Comparison of ENCODE assay signal across 8 cellular contexts in the genomic region with DNA sequence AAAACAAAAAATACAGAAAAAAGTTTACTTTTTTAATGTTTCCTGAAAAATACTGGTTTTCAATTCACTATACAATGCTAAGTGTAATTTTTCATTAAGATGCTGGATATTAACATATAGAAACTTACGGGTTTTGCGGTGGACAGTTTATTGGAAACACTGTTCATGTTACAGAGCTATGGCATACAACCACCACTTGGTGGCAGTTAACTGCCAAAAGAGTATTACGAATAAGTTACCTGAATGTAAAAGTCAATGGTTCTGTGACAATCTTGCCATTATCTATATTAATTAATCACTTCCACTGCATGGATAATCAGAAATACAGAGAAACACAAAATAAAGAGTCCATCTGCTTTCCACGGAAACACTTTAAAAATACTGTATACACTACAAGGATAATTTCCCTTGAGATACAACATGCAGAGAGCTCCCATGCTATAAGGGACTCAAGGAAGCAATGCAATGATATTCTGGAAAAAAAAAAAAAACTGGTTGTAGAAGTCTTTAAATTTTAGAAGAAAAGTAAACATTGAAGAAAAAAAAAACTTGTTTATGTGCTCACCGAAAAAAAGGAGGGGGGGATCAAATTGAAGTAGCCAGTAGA.
DNase-seq lines count a peak whose midpoint lies in the region; ATAC-seq, FAIRE-seq and TF ChIP-seq lines count a peak whose summit lies in the region.

No MANE protein-coding gene starts in this region.

- H3K4me3 Mint-ChIP-seq in activated naive CD4-positive, alpha-beta T cell treated with anti-CD3 and anti-CD28 coated beads, Interleukin-2, amount 10 ng/mL, durations not matched to agents 7 days and 5 days, result no peak overlapping the region

- H3K9me3 ChIP-seq in tibial nerve, result no peaks in the 10 kb centered on the region

- DNase-seq in GM12891 (ENCODE audit: insufficient read length, low spot score) (no peak), MV-4-11 (lab: John Stamatoyannopoulos, UW) (peak; percentile 33), iPS-NIHi7 (ENCODE audit: extremely low spot score) (peak; percentile 11), tibial nerve (ENCODE audit: low spot score in 2 of 2) (peak in 1 of 2 donors; percentile 15), lower leg skin (ENCODE audit: low spot score in 2 of 2) (no peak)
- peak; percentile 30 for DNase-seq in activated naive CD4-positive, alpha-beta T cell treated with anti-CD3 and anti-CD28 coated beads, Interleukin-2, amount 10 ng/mL, durations not matched to agents 7 days and 5 days

- no peak overlapping the region for H3K27ac Mint-ChIP-seq in activated naive CD4-positive, alpha-beta T cell treated with anti-CD3 and anti-CD28 coated beads, Interleukin-2, amount 10 ng/mL, durations not matched to agents 7 days and 5 days

- no peak for TF ChIP-seq POLR2A in GM12891 (IDR thresholded peaks at IDR 0.05; ENCODE audit: low read depth, low read length)
- TF ChIP-seq POLR2A in tibial nerve (IDR thresholded peaks at IDR 0.05), result no peak
- no peak for TF ChIP-seq POLR2A in lower leg skin (IDR thresholded peaks at IDR 0.05)

- WGBS in tibial nerve, 2 donors, result 41 to 44% methylated on average over 5 of the region's 5 CpGs
- WGBS in lower leg skin, 2 donors, result 39 to 44% methylated on average over 5 of the region's 5 CpGs

- H3K36me3 ChIP-seq in tibial nerve, result no peaks in the 10 kb centered on the region

- H3K27ac ChIP-seq in C4-2B, result no peak overlapping the region
- no peak overlapping the region for H3K27ac ChIP-seq in tibial nerve

- no peaks in the 10 kb centered on the region for H3K27me3 Mint-ChIP-seq in activated naive CD4-positive, alpha-beta T cell treated with anti-CD3 and anti-CD28 coated beads, Interleukin-2, amount 10 ng/mL, durations not matched to agents 7 days and 5 days

- no peak for TF ChIP-seq EP300 in tibial nerve (IDR thresholded peaks at IDR 0.05)

- H3K27me3 ChIP-seq in tibial nerve, result no peaks in the 10 kb centered on the region

- peaks cover 0 to 4% (median 0%) of the 10 kb centered on the region in 4 donors for H3K4me1 ChIP-seq in tibial nerve

- H3K36me3 Mint-ChIP-seq in activated naive CD4-positive, alpha-beta T cell treated with anti-CD3 and anti-CD28 coated beads, Interleukin-2, amount 10 ng/mL, durations not matched to agents 7 days and 5 days, result no peaks in the 10 kb centered on the region

- FAIRE-seq in GM12891 (lab: Jason Lieb, UNC), result peak; percentile 82

- peak; percentile 92 for ATAC-seq in HG02588 (IDR thresholded peaks at IDR 0.05; ENCODE audit: unreplicated experiment)

- TF ChIP-seq CTCF in C4-2B (conservative IDR thresholded peaks at IDR 0.05) (peak; percentile 92), tibial nerve (IDR thresholded peaks at IDR 0.05) (peak; percentile 47 to 75 (median 55)), lower leg skin (IDR thresholded peaks at IDR 0.05) (no peak)

- H3K9me3 Mint-ChIP-seq in activated naive CD4-positive, alpha-beta T cell treated with anti-CD3 and anti-CD28 coated beads, Interleukin-2, amount 10 ng/mL, durations not matched to agents 7 days and 5 days, result no peaks in the 10 kb centered on the region

- CTCF ChIA-PET in activated naive CD4-positive, alpha-beta T cell treated with anti-CD3 and anti-CD28 coated beads, Interleukin-2, amount 10 ng/mL, durations not matched to agents 7 days and 5 days (lab: Charles Lee), result interaction anchor here (0.7 to 3.3 kb wide), 9 partner anchors 10 to 285 kb away, joined by 3 to 14 read pairs (median 3); a partner anchor contains a TSS

- intact Hi-C loops in lower leg skin (cut with DNase I; ENCODE audit: low total_unique reads), result no loop called here

- H3K4me3 ChIP-seq in tibial nerve (no peak overlapping the region), lower leg skin (ENCODE audit: low read depth, poor library complexity, severe bottlenecking) (no peak overlapping the region)

- no peaks in the 10 kb centered on the region for H3K4me1 Mint-ChIP-seq in activated naive CD4-positive, alpha-beta T cell treated with anti-CD3 and anti-CD28 coated beads, Interleukin-2, amount 10 ng/mL, durations not matched to agents 7 days and 5 days

TF ChIP-seq in GM12891, 5 proteins besides CTCF, POLR2A, EP300 and RAD21:
- no peak for TF ChIP-seq POU2F2 (IDR thresholded peaks at IDR 0.05; ENCODE audit: low read depth, low read length)
- TF ChIP-seq PAX5 (IDR thresholded peaks at IDR 0.05; ENCODE audit: insufficient read depth, low read length, severe bottlenecking), result no peak
- TF ChIP-seq SPI1 (IDR thresholded peaks at IDR 0.05; ENCODE audit: low read depth, low read length), result no peak
- no peak for TF ChIP-seq TAF1 (IDR thresholded peaks at IDR 0.05; ENCODE audit: low read depth, low read length)
- TF ChIP-seq POLR2AphosphoS5 (IDR thresholded peaks at IDR 0.05; ENCODE audit: low read depth, low read length), result no peak

Comparison
In these comparisons a context has a peak if more than half of its experiments do, and no peak if none do; other contexts are left out.
1. CTCF ChIP-seq: peak in C4-2B (single experiment) and tibial nerve (5 of 5); none in lower leg skin (0 of 3).
2. DNase-seq: peak in MV-4-11 (single experiment), activated naive CD4-positive, alpha-beta T cell treated with anti-CD3 and anti-CD28 coated beads, Interleukin-2, amount 10 ng/mL, durations not matched to agents 7 days and 5 days (single experiment) and iPS-NIHi7 (single experiment); none in GM12891 (single experiment) and lower leg skin (0 of 2).